10 cellular contexts compared by ENCODE assay signal in genomic region chr5:59042201-59042600, GRCh38.
DNase-seq lines count a peak whose midpoint lies in the region; ATAC-seq, FAIRE-seq and TF ChIP-seq lines count a peak whose summit lies in the region.
"Had no signal": no experiment of that assay in that cellular context is flagged by ENCODE, and none has a peak within 500 bp of the region (broad histone marks: within the 10 kb centered on the region; RNA-seq: fewer than 3 reads in every experiment).

No MANE protein-coding gene starts in this region.

- no peaks in the 10 kb centered on the region for H3K9me3 Mint-ChIP-seq in CD4-positive, alpha-beta T cell
- no peaks in the 10 kb centered on the region for H3K9me3 Mint-ChIP-seq in astrocyte (ENCODE audit: unreplicated experiment)
- H3K9me3 Mint-ChIP-seq in naive thymus-derived CD8-positive, alpha-beta T cell: no peaks in the 10 kb centered on the region

- POLR2A ChIA-PET in CD4-positive, alpha-beta T cell (lab: Charles Lee): interaction anchor here (1.3 to 2.7 kb wide), 3 partner anchors 54 to 85 kb away, joined by 4 to 40 read pairs (median 13); no protein-coding TSS in a partner anchor
- POLR2A ChIA-PET in naive thymus-derived CD8-positive, alpha-beta T cell (lab: Charles Lee): interaction anchor here (1.1 to 5.3 kb wide), 3 partner anchors 27 to 86 kb away, joined by 3 to 104 read pairs (median 5); no protein-coding TSS in a partner anchor

- no peaks in the 10 kb centered on the region for H3K27me3 ChIP-seq in CD4-positive, alpha-beta T cell (ENCODE audit: control insufficient read depth, insufficient read depth, low read length)
- peaks cover 5% of the 10 kb centered on the region for H3K27me3 ChIP-seq in astrocyte (ENCODE audit: insufficient read depth, low read length)
- no peaks in the 10 kb centered on the region for H3K27me3 ChIP-seq in aorta (ENCODE audit: control insufficient read depth in 1 of 2, insufficient read depth in 2 of 2, low read length in 1 of 2)

- TF ChIP-seq CTCF in CD4-positive, alpha-beta T cell (IDR thresholded peaks at IDR 0.05): no peak
- no peak for TF ChIP-seq CTCF in astrocyte (IDR thresholded peaks at IDR 0.05; ENCODE audit: insufficient read depth, low read depth, low read length)

- ATAC-seq in CD4-positive, alpha-beta T cell (ENCODE audit: poor library complexity): no peak
- no peak for ATAC-seq in naive thymus-derived CD8-positive, alpha-beta T cell
- ATAC-seq in aorta (ENCODE audit: low FRiP score) (no peak), HG02798 (IDR thresholded peaks at IDR 0.05; ENCODE audit: poor library complexity, unreplicated experiment) (no peak)
- ATAC-seq: Panc1 had no signal

- peak; percentile 20 for FAIRE-seq in astrocyte (lab: Jason Lieb, UNC)

- intact Hi-C loops in CD4-positive, alpha-beta T cell (cut with DNase I, micrococcal nuclease): no loop called here
- intact Hi-C loops in aorta (cut with DNase I): no loop called here

- CTCF ChIA-PET in CD4-positive, alpha-beta T cell (lab: Charles Lee): interaction anchor here (1.6 to 1.9 kb wide), 5 partner anchors 44 to 156 kb away, joined by 3 to 8 read pairs (median 4); no protein-coding TSS in a partner anchor

- H3K9ac ChIP-seq in astrocyte (ENCODE audit: low read length): no peak overlapping the region

- no peaks in the 10 kb centered on the region for H3K79me2 ChIP-seq in astrocyte (ENCODE audit: insufficient read depth, low read length)

- H3K27ac Mint-ChIP-seq in CD4-positive, alpha-beta T cell: peak overlapping the region; percentile 53
- peak overlapping the region; percentile 28 for H3K27ac Mint-ChIP-seq in astrocyte (ENCODE audit: unreplicated experiment)
- H3K27ac Mint-ChIP-seq in naive thymus-derived CD8-positive, alpha-beta T cell: peak overlapping the region in 9 of 10 donors; percentile 18 to 99 (median 63)

- no peaks in the 10 kb centered on the region for H4K20me1 ChIP-seq in astrocyte (ENCODE audit: insufficient read depth, low read length)

- H3K36me3 ChIP-seq in astrocyte (ENCODE audit: insufficient read depth, low read length) (no peaks in the 10 kb centered on the region), aorta (ENCODE audit: control insufficient read depth in 1 of 2, insufficient read depth in 2 of 2, low read length in 1 of 2) (no peaks in the 10 kb centered on the region)

- H3K4me1 ChIP-seq in astrocyte (ENCODE audit: insufficient read depth, low read length) (peaks cover 25% of the 10 kb centered on the region), aorta (ENCODE audit: control insufficient read depth in 1 of 2, insufficient read depth in 2 of 2, low read length in 2 of 2) (peaks cover 0 to 5% of the 10 kb centered on the region in 2 donors)

- H3K27ac ChIP-seq in CD4-positive, alpha-beta T cell (ENCODE audit: low read depth, low read length): no peak overlapping the region
- peak overlapping the region; percentile 36 for H3K27ac ChIP-seq in astrocyte (ENCODE audit: low read depth, low read length)
- no peak overlapping the region for H3K27ac ChIP-seq in aorta (ENCODE audit: low read depth in 1 of 2, low read length in 2 of 2)

- H3K4me3 Mint-ChIP-seq in CD4-positive, alpha-beta T cell: no peak overlapping the region
- H3K4me3 Mint-ChIP-seq in astrocyte (ENCODE audit: unreplicated experiment): peak overlapping the region; percentile 2
- no peak overlapping the region for H3K4me3 Mint-ChIP-seq in naive thymus-derived CD8-positive, alpha-beta T cell

- H3K27me3 Mint-ChIP-seq in CD4-positive, alpha-beta T cell: no peaks in the 10 kb centered on the region
- H3K27me3 Mint-ChIP-seq in astrocyte (ENCODE audit: low read depth, unreplicated experiment): no peaks in the 10 kb centered on the region
- H3K27me3 Mint-ChIP-seq in naive thymus-derived CD8-positive, alpha-beta T cell: no peaks in the 10 kb centered on the region

- no peak for DNase-seq in CD4-positive, alpha-beta T cell
- DNase-seq in LoVo (ENCODE audit: low spot score) (peak; percentile 21), astrocyte (ENCODE audit: low read depth) (peak; percentile 89), cerebellar nuclear complex (lab: John Stamatoyannopoulos, UW) (no peak), aorta (no peak), NCI-H2196 treated with DMSO at 0.1 percent for 48 hours (lab: John Stamatoyannopoulos, UW; ENCODE audit: unreplicated experiment) (no peak)
- no peak for DNase-seq in naive thymus-derived CD8-positive, alpha-beta T cell
- DNase-seq: activated CD8-positive, alpha-beta memory T cell treated with anti-CD3 and anti-CD28 coated beads, Interleukin-2, amount 50 U/mL, for 4 hours had no signal

- peaks cover 41% of the 10 kb centered on the region for H3K4me1 Mint-ChIP-seq in CD4-positive, alpha-beta T cell (ENCODE audit: low read depth)
- H3K4me1 Mint-ChIP-seq in astrocyte (ENCODE audit: low read depth, unreplicated experiment): peaks cover 15% of the 10 kb centered on the region
- H3K4me1 Mint-ChIP-seq in naive thymus-derived CD8-positive, alpha-beta T cell: peaks cover 18 to 37% (median 31%) of the 10 kb centered on the region in 4 donors

- H3K4me3 ChIP-seq in astrocyte (ENCODE audit: insufficient read depth, low read depth, low read length) (no peak overlapping the region), aorta (ENCODE audit: low read length in 2 of 2) (no peak overlapping the region)

- H3K4me2 ChIP-seq in astrocyte (ENCODE audit: low read length): peak overlapping the region; percentile 70

- WGBS in aorta, 2 donors: 25 to 32% methylated on average over 4 of the region's 4 CpGs

- H3K36me3 Mint-ChIP-seq in CD4-positive, alpha-beta T cell (ENCODE audit: low read depth): peaks cover 20% of the 10 kb centered on the region
- H3K36me3 Mint-ChIP-seq in astrocyte (ENCODE audit: low read depth, unreplicated experiment): no peaks in the 10 kb centered on the region
- no peaks in the 10 kb centered on the region for H3K36me3 Mint-ChIP-seq in naive thymus-derived CD8-positive, alpha-beta T cell

- H2AFZ ChIP-seq in astrocyte (ENCODE audit: low read depth, low read length): no peak overlapping the region

- H3K9me3 ChIP-seq in CD4-positive, alpha-beta T cell (ENCODE audit: control insufficient read depth, low read length): no peaks in the 10 kb centered on the region
- no peaks in the 10 kb centered on the region for H3K9me3 ChIP-seq in astrocyte (ENCODE audit: insufficient read depth, low read depth, low read length)
- no peaks in the 10 kb centered on the region for H3K9me3 ChIP-seq in aorta (ENCODE audit: control insufficient read depth, low read length)

Comparison
In these comparisons a context has a peak if more than half of its experiments do, and no peak if none do; other contexts are left out.
1. DNase-seq: peak in LoVo (single experiment) and astrocyte (single experiment); none in CD4-positive, alpha-beta T cell (0 of 10), naive thymus-derived CD8-positive, alpha-beta T cell (0 of 10), cerebellar nuclear complex (0 of 2), aorta (0 of 2) and NCI-H2196 treated with DMSO at 0.1 percent for 48 hours (single experiment).
2. Peak in every context shown above with its lines, with median percentiles within 50 percentile points of each other: H3K27ac Mint-ChIP-seq.